Comparison of ENCODE assay signal across 20 cellular contexts in the genomic region with DNA sequence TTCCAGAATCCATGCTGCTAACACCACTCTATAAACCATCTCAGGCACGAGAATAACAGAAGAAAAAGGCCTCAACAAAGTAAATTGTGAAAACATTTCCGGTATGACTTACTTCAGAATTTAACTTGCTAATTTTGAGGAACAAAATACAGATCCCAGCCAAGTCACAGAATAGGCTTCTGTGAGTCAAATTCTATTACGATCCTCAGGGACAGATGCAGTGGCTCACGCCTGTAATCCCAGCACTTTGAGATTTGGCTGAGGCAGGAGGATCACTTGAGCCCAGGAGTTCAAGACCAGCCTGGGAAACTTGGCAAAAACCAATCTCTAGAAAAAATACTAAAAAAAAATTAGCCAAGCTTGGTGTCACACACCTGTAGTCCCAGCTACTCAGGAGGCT. TPM values are rescaled to one million over a fixed set of nuclear protein-coding genes. Genes with fewer than 3 reads are reported as not detected.
"Had no signal": no experiment of that assay in that cellular context is flagged by ENCODE, and none has a peak within 500 bp of the region (broad histone marks: within the 10 kb centered on the region; RNA-seq: fewer than 3 reads in every experiment).

No MANE protein-coding gene starts in this region.

- H3K27me3 Mint-ChIP-seq: naive thymus-derived CD4-positive, alpha-beta T cell had no signal

- DNase-seq: activated CD4-positive, CD25-positive, alpha-beta regulatory T cell treated with anti-CD3 and anti-CD28 coated beads, Interleukin-2, amount 50 U/mL, for 72 hours; activated gamma-delta T cell treated with Interleukin-2 at 50 U/mL for 16 hours; body of pancreas; central memory CD4-positive, alpha-beta T cell; endodermal cell; mesendoderm; naive thymus-derived CD4-positive, alpha-beta T cell; nucleus accumbens; stimulated activated CD4-positive, alpha-beta T cell treated with anti-CD3 and anti-CD28 coated beads, Interleukin-12 subunit alpha, Interleukin-12 subunit beta, amount 100 ng/mL, for 4 hours; stimulated activated CD4-positive, alpha-beta T cell treated with anti-CD3 and anti-CD28 coated beads, Interleukin-1b, Interleukin-23, amount 100 ng/mL, for 48 hours; stimulated activated CD8-positive, alpha-beta memory T cell treated with anti-CD3 and anti-CD28 coated beads, Interleukin-4, amount 100 ng/mL, for 48 hours; stimulated activated naive CD4-positive, alpha-beta T cell; T-helper 9 cell had no signal

- H3K27ac Mint-ChIP-seq: activated naive CD4-positive, alpha-beta T cell treated with anti-CD3 and anti-CD28 coated beads, Interleukin-2, amount 50 U/mL, for 72 hours; activated T-helper 1 cell treated with anti-CD3 and anti-CD28 coated beads, Interleukin-12 subunit alpha, Interleukin-12 subunit beta, Interleukin-2, Interleukin-4 antibody, amounts not matched to agents 30 ng/mL and 10 ng/mL and 1 ng/mL, durations not matched to agents 14 hours and 24 hours and 36 hours; endodermal cell had no signal

- H3K4me3 Mint-ChIP-seq: activated T-helper 1 cell treated with anti-CD3 and anti-CD28 coated beads, Interleukin-12 subunit alpha, Interleukin-12 subunit beta, Interleukin-2, Interleukin-4 antibody, amounts not matched to agents 30 ng/mL and 10 ng/mL and 1 ng/mL, durations not matched to agents 14 hours and 24 hours and 36 hours; endodermal cell had no signal

- H3K9me3 ChIP-seq: body of pancreas had no signal

- H3K27ac ChIP-seq: body of pancreas, epithelial cell of prostate had no signal

- H3K4me3 ChIP-seq: body of pancreas had no signal

- H3K27me3 ChIP-seq: body of pancreas had no signal

- H3K9me3 Mint-ChIP-seq: activated naive CD4-positive, alpha-beta T cell treated with anti-CD3 and anti-CD28 coated beads, Interleukin-2, amount 50 U/mL, for 72 hours; activated T-helper 1 cell treated with anti-CD3 and anti-CD28 coated beads, Interleukin-12 subunit alpha, Interleukin-12 subunit beta, Interleukin-2, Interleukin-4 antibody, amounts not matched to agents 30 ng/mL and 10 ng/mL and 1 ng/mL, durations not matched to agents 14 hours and 24 hours and 36 hours; endodermal cell had no signal

RNA-seq across cellular contexts. Expression of a gene that starts 8.8 kb away (rescaled TPM):
- total RNA-seq: activated naive CD4-positive, alpha-beta T cell treated with anti-CD3 and anti-CD28 coated beads, Interleukin-2, amount 50 U/mL, for 72 hours; activated T-helper 1 cell treated with anti-CD3 and anti-CD28 coated beads, Interleukin-12 subunit alpha, Interleukin-12 subunit beta, Interleukin-2, Interleukin-4 antibody, amounts not matched to agents 30 ng/mL and 10 ng/mL and 1 ng/mL, durations not matched to agents 14 hours and 24 hours and 36 hours; body of pancreas; endodermal cell; liver; mucosa of gallbladder; naive thymus-derived CD4-positive, alpha-beta T cell; renal cortical epithelial cell; urinary bladder had no signal

RNA-seq across cellular contexts. Expression of a gene that starts 29.1 kb away (rescaled TPM):
- total RNA-seq: urinary bladder had no signal
